9 cellular contexts compared by ENCODE assay signal in genomic region chr13:22927008-22927393, GRCh38.
DNase-seq lines count a peak whose midpoint lies in the region; ATAC-seq and TF ChIP-seq lines count a peak whose summit lies in the region.
"Had no signal": no experiment of that assay in that cellular context is flagged by ENCODE, and none has a peak within 500 bp of the region (broad histone marks: within the 10 kb centered on the region; RNA-seq: fewer than 3 reads in every experiment).

No MANE protein-coding gene starts in this region.

- TF ChIP-seq POLR2A in gastrocnemius medialis (IDR thresholded peaks at IDR 0.05) = no peak

- H3K9me3 ChIP-seq in MM.1S (replicated peaks; ENCODE audit: insufficient read depth, low read length) (no peaks in the 10 kb centered on the region), iPS-15b (ENCODE audit: control insufficient read depth, insufficient read depth, low read length) (no peaks in the 10 kb centered on the region), gastrocnemius medialis (no peaks in the 10 kb centered on the region), BE2C (no peaks in the 10 kb centered on the region; the same call in 1 of the 2 replicates)

- 0 out of 2 replicates have a peak overlapping the region, but pooled peaks have one; percentile 48 for H2AFZ ChIP-seq in MM.1S (ENCODE audit: low read length)

- H3K9ac ChIP-seq in MM.1S (ENCODE audit: low read length) (peak overlapping the region; percentile 21; the same call in 1 of the 2 replicates), iPS-15b (ENCODE audit: low read depth, low read length) (no peak overlapping the region)

- TF ChIP-seq CTCF in GM12864 (IDR thresholded peaks at IDR 0.05; ENCODE audit: low read depth, low read length, missing control alignments) (no peak), MM.1S (IDR thresholded peaks at IDR 0.05; ENCODE audit: low read length) (no peak), gastrocnemius medialis (IDR thresholded peaks at IDR 0.05 in 4 of 5, conservative IDR thresholded peaks at IDR 0.05 in 1 of 5) (no peak), BE2C (IDR thresholded peaks at IDR 0.05; ENCODE audit: low read depth, low read length) (no peak)

- in situ Hi-C loops in gastrocnemius medialis (cut with MboI; ENCODE audit: low sequenced_read_pairs in 4 of 4) = no loop called here

- H3K27me3 ChIP-seq in MM.1S (replicated peaks; ENCODE audit: insufficient read depth, low read length) (no peaks in the 10 kb centered on the region), iPS-15b (ENCODE audit: control insufficient read depth, insufficient read depth, low read length) (peaks cover 13% of the 10 kb centered on the region), gastrocnemius medialis (peaks cover 0 to 4% (median 0%) of the 10 kb centered on the region in 3 donors), BE2C (no peaks in the 10 kb centered on the region)

- H3K9me2 ChIP-seq in MM.1S (replicated peaks; ENCODE audit: insufficient read depth, low read length) = no peaks in the 10 kb centered on the region

- H3K79me2 ChIP-seq in MM.1S (ENCODE audit: low read length) = no peaks in the 10 kb centered on the region

- DNase-seq in GM12864 (ENCODE audit: low read depth) (no peak), MM.1S (no peak), gastrocnemius medialis (no peak), BE2C (no peak), DMS79 (lab: John Stamatoyannopoulos, UW) (no peak), NCI-H345 treated with DMSO at 0.1 percent for 48 hours (lab: John Stamatoyannopoulos, UW; ENCODE audit: unreplicated experiment) (no peak)
- DNase-seq: activated naive CD4-positive, alpha-beta T cell treated with anti-CD3 and anti-CD28 coated beads for 36 hours had no signal

- H3K4me3 ChIP-seq in GM12864 (ENCODE audit: low read depth, low read length) (peak overlapping the region; percentile 55), MM.1S (ENCODE audit: low read length) (peak overlapping the region; percentile 46; the same call in 1 of the 2 replicates), iPS-15b (ENCODE audit: low read depth, low read length) (peak overlapping the region; percentile 61), gastrocnemius medialis (peak overlapping the region; percentile 43 to 54 (median 51)), BE2C (ENCODE audit: low read depth, low read length) (no peak overlapping the region)

- no peaks in the 10 kb centered on the region for H3K36me3 ChIP-seq in MM.1S (replicated peaks; ENCODE audit: insufficient read depth, low read length)
- no peaks in the 10 kb centered on the region for H3K36me3 ChIP-seq in iPS-15b (ENCODE audit: control insufficient read depth, insufficient read depth, low read length)
- no peaks in the 10 kb centered on the region for H3K36me3 ChIP-seq in gastrocnemius medialis
- H3K36me3 ChIP-seq in BE2C = no peaks in the 10 kb centered on the region

- H3K4me2 ChIP-seq in MM.1S (ENCODE audit: low read depth, low read length) = peak overlapping the region; percentile 47; the same call in 1 of the 2 replicates

- H3K27ac ChIP-seq in MM.1S (ENCODE audit: low read length) (no peak overlapping the region), gastrocnemius medialis (peak overlapping the region in 2 of 4 donors; percentile 33 to 41)

- ATAC-seq in gastrocnemius medialis = peak in 1 of 2 donors; percentile 26
- ATAC-seq in HG03565 (IDR thresholded peaks at IDR 0.05; ENCODE audit: unreplicated experiment) = no peak

- no peaks in the 10 kb centered on the region for H3F3A ChIP-seq in MM.1S (ENCODE audit: insufficient read depth, low read length)

- no peaks in the 10 kb centered on the region for H4K20me1 ChIP-seq in MM.1S (ENCODE audit: insufficient read depth, low read length)

- no peaks in the 10 kb centered on the region for H3K4me1 ChIP-seq in MM.1S (ENCODE audit: low read length)
- peaks cover 3% of the 10 kb centered on the region for H3K4me1 ChIP-seq in iPS-15b (ENCODE audit: control insufficient read depth, insufficient read depth, low read length)
- H3K4me1 ChIP-seq in gastrocnemius medialis = no peaks in the 10 kb centered on the region
- no peaks in the 10 kb centered on the region for H3K4me1 ChIP-seq in BE2C

- intact Hi-C loops in gastrocnemius medialis (cut with DNase I; ENCODE audit: low total_unique reads) = no loop called here
